In the genomic region with DNA sequence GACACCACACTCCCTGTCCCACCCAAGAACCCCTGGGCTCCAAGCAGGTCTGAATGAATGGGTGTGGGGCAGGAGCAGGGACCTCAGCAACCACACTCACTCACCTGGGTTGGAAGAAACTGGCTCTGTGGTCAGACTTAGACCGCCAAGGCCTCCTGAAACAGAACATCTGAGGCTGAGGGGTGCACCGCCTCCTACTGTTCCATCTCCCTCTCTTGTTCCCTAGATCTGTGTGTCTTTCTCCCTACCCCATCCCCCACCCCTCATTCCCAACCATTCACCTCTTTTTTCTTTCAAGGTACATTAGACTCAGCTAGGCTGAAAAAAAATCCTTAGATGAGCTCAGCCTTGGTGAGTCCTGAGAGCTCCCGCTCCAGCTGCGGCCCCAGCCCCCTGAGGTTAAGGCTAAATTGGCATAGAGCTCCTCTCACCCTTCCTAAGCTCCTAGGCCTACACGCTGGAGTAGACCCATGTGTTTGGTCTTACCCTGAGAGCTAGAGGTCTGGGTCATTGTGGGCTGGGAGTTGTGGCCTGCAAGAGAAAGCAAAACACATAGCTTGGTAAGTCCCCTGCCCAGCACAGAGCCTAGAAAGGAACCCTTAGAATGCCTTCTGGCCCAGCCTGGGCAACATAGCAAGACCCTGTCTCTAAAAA, we compare ENCODE assay signal across 18 cellular contexts. TPM values are rescaled to one million over a fixed set of nuclear protein-coding genes. Genes with fewer than 3 reads are reported as not detected.
A peak's percentile ranks its signal among the peaks of the same experiment; 100 is the strongest.
DNase-seq lines count a peak whose midpoint lies in the region; ATAC-seq and TF ChIP-seq lines count a peak whose summit lies in the region.
"Had no signal": no experiment of that assay in that cellular context is flagged by ENCODE, and none has a peak within 500 bp of the region (broad histone marks: within the 10 kb centered on the region; RNA-seq: fewer than 3 reads in every experiment).

No MANE protein-coding gene starts in this region.

- DNase-seq in GM06990 (ENCODE audit: extremely low read depth, insufficient read length) (no peak), NCI-H2029 (lab: John Stamatoyannopoulos, UW) (no peak), cerebellum (ENCODE audit: low spot score) (no peak)
- no peak for DNase-seq in T-helper 2 cell treated with Interferon-gamma antibody and Interleukin-4, amounts not matched to agents 5 μg/mL and 100 μg/mL, for 36 hours (ENCODE audit: low spot score)
- no peak for DNase-seq in naive thymus-derived CD8-positive, alpha-beta T cell
- no peak for DNase-seq in stimulated activated CD4-positive, alpha-beta T cell treated with anti-CD3 and anti-CD28 coated beads, Interleukin-15, amount 100 ng/mL, for 24 hours
- DNase-seq: GDM1, NCI-H1417 treated with DMSO at 0.1 percent for 48 hours, NCI-H524 treated with DMSO at 0.1 percent for 48 hours, RPMI8226 had no signal

- H3K36me3 Mint-ChIP-seq in T-helper 2 cell treated with Interferon-gamma antibody and Interleukin-4, amounts not matched to agents 5 μg/mL and 100 μg/mL, for 36 hours (ENCODE audit: low read depth): no peaks in the 10 kb centered on the region
- no peaks in the 10 kb centered on the region for H3K36me3 Mint-ChIP-seq in naive thymus-derived CD8-positive, alpha-beta T cell
- H3K36me3 Mint-ChIP-seq: CD14-positive monocyte, IgD-negative memory B cell had no signal

- peak overlapping the region; percentile 41 for H3K4me3 Mint-ChIP-seq in T-helper 2 cell treated with Interferon-gamma antibody and Interleukin-4, amounts not matched to agents 5 μg/mL and 100 μg/mL, for 36 hours
- peak overlapping the region in 5 of 10 donors; percentile 13 to 55 (median 31) for H3K4me3 Mint-ChIP-seq in naive thymus-derived CD8-positive, alpha-beta T cell
- H3K4me3 Mint-ChIP-seq: CD14-positive monocyte; dendritic cell treated with granulocyte-macrophage colony-stimulating factor and Interleukin-4, amounts not matched to agents 40 ng/mL and 50 ng/mL, for 4 days had no signal

- POLR2A ChIA-PET in naive thymus-derived CD8-positive, alpha-beta T cell (lab: Charles Lee): interaction anchor here (0.7 to 3.5 kb wide), 15 partner anchors 10 to 211 kb away, joined by 3 to 35 read pairs (median 4); a partner anchor contains a TSS

- H3K27me3 Mint-ChIP-seq in T-helper 2 cell treated with Interferon-gamma antibody and Interleukin-4, amounts not matched to agents 5 μg/mL and 100 μg/mL, for 36 hours (ENCODE audit: low read depth): no peaks in the 10 kb centered on the region
- H3K27me3 Mint-ChIP-seq in naive thymus-derived CD8-positive, alpha-beta T cell: no peaks in the 10 kb centered on the region
- H3K27me3 Mint-ChIP-seq: dendritic cell treated with granulocyte-macrophage colony-stimulating factor and Interleukin-4, amounts not matched to agents 40 ng/mL and 50 ng/mL, for 4 days had no signal

- no peak overlapping the region for H3K4me3 ChIP-seq in GM06990 (replicated peaks; ENCODE audit: low read depth, low read length)
- H3K4me3 ChIP-seq: lung had no signal

- peak; percentile 34 for TF ChIP-seq CTCF in GM06990 (IDR thresholded peaks at IDR 0.05; ENCODE audit: insufficient read depth, low read length, poor library complexity, severe bottlenecking)

- peaks cover 55% of the 10 kb centered on the region for H3K4me1 Mint-ChIP-seq in T-helper 2 cell treated with Interferon-gamma antibody and Interleukin-4, amounts not matched to agents 5 μg/mL and 100 μg/mL, for 36 hours (ENCODE audit: low read depth)
- peaks cover 37 to 78% (median 60%) of the 10 kb centered on the region in 4 donors for H3K4me1 Mint-ChIP-seq in naive thymus-derived CD8-positive, alpha-beta T cell

- ATAC-seq in GM19035 (IDR thresholded peaks at IDR 0.05; ENCODE audit: unreplicated experiment): peak; percentile 33
- ATAC-seq in naive thymus-derived CD8-positive, alpha-beta T cell: no peak

- no peaks in the 10 kb centered on the region for H3K27me3 ChIP-seq in GM06990 (replicated peaks; ENCODE audit: control insufficient read depth, insufficient read depth, low read length)
- H3K27me3 ChIP-seq: neutrophil had no signal

- H3K36me3 ChIP-seq in GM06990 (ENCODE audit: control insufficient read depth, insufficient read depth, low read length): no peaks in the 10 kb centered on the region
- H3K36me3 ChIP-seq: neutrophil had no signal

- no peaks in the 10 kb centered on the region for H3K9me3 Mint-ChIP-seq in T-helper 2 cell treated with Interferon-gamma antibody and Interleukin-4, amounts not matched to agents 5 μg/mL and 100 μg/mL, for 36 hours
- no peaks in the 10 kb centered on the region for H3K9me3 Mint-ChIP-seq in naive thymus-derived CD8-positive, alpha-beta T cell
- H3K9me3 Mint-ChIP-seq: CD14-positive monocyte; dendritic cell treated with granulocyte-macrophage colony-stimulating factor and Interleukin-4, amounts not matched to agents 40 ng/mL and 50 ng/mL, for 4 days; IgD-negative memory B cell had no signal

- peak overlapping the region; percentile 95 for H3K27ac Mint-ChIP-seq in T-helper 2 cell treated with Interferon-gamma antibody and Interleukin-4, amounts not matched to agents 5 μg/mL and 100 μg/mL, for 36 hours
- H3K27ac Mint-ChIP-seq in naive thymus-derived CD8-positive, alpha-beta T cell: peak overlapping the region in 9 of 10 donors; percentile 36 to 94 (median 87)
- H3K27ac Mint-ChIP-seq: dendritic cell treated with granulocyte-macrophage colony-stimulating factor and Interleukin-4, amounts not matched to agents 40 ng/mL and 50 ng/mL, for 4 days had no signal

RNA-seq across cellular contexts. Expression of a gene that starts 4.8 kb away (rescaled TPM):
- not detected for total RNA-seq in naive thymus-derived CD8-positive, alpha-beta T cell
- polyA plus RNA-seq in naive thymus-derived CD8-positive, alpha-beta T cell: under 1 TPM in 1 of 3 donors, not detected in 2; 0.36 TPM
- total RNA-seq in cerebellum: 6.1 TPM
- polyA plus RNA-seq: CD14-positive monocyte, IgD-negative memory B cell had no signal

RNA-seq across cellular contexts. Expression of a gene that starts 13.0 kb away (rescaled TPM):
- total RNA-seq in naive thymus-derived CD8-positive, alpha-beta T cell: under 1 TPM in 1 of 2 experiments, not detected in 1; 0.13 TPM
- under 1 TPM; 0.17 to 0.43 (median 0.30) TPM for polyA plus RNA-seq in naive thymus-derived CD8-positive, alpha-beta T cell
- not detected for total RNA-seq in cerebellum
- total RNA-seq: aorta, lung, subcutaneous adipose tissue had no signal
- polyA plus RNA-seq: aorta, CD14-positive monocyte, IgD-negative memory B cell had no signal

RNA-seq across cellular contexts. Expression of a gene that starts 18.5 kb away (rescaled TPM):
- total RNA-seq in naive thymus-derived CD8-positive, alpha-beta T cell: 1 to 10 TPM; 3.8 to 5.5 TPM
- polyA plus RNA-seq in naive thymus-derived CD8-positive, alpha-beta T cell: 1 to 10 TPM; 2.8 to 9.1 (median 5.1) TPM
- 33.7 TPM for total RNA-seq in cerebellum

RNA-seq across cellular contexts. Expression of a gene that starts 24.8 kb away (rescaled TPM):
- total RNA-seq in naive thymus-derived CD8-positive, alpha-beta T cell: 10 to 100 TPM; 65.3 to 68.1 TPM
- 10 to 100 TPM; 40.6 to 87.3 (median 45.1) TPM for polyA plus RNA-seq in naive thymus-derived CD8-positive, alpha-beta T cell
- 6.3 TPM for total RNA-seq in cerebellum

RNA-seq across cellular contexts. Expression of a gene that starts 53.9 kb away (rescaled TPM):
- 1 to 10 TPM; 4.4 to 4.6 TPM for total RNA-seq in naive thymus-derived CD8-positive, alpha-beta T cell
- polyA plus RNA-seq in naive thymus-derived CD8-positive, alpha-beta T cell: 1 to 10 TPM; 2.9 to 8.7 (median 4.3) TPM
- 4.4 TPM for total RNA-seq in cerebellum
